In genomic region chr11:30282289-30282631, GRCh38 we compare ENCODE assay signal across 10 cellular contexts. TPM values are rescaled to one million over a fixed set of nuclear protein-coding genes. Genes with fewer than 3 reads are reported as not detected.
DNase-seq lines count a peak whose midpoint lies in the region; ATAC-seq and TF ChIP-seq lines count a peak whose summit lies in the region.
"Had no signal": no experiment of that assay in that cellular context is flagged by ENCODE, and none has a peak within 500 bp of the region (broad histone marks: within the 10 kb centered on the region; RNA-seq: fewer than 3 reads in every experiment).

No MANE protein-coding gene starts in this region.

- H3K9me3 Mint-ChIP-seq in activated CD8-positive, alpha-beta T cell treated with anti-CD3 and anti-CD28 coated beads, Interleukin-2, amount 10 ng/mL, durations not matched to agents 7 days and 5 days (ENCODE audit: insufficient read depth), result no peaks in the 10 kb centered on the region
- no peaks in the 10 kb centered on the region for H3K9me3 Mint-ChIP-seq in osteocyte (ENCODE audit: unreplicated experiment)
- H3K9me3 Mint-ChIP-seq: mesothelial cell of epicardium had no signal

- ATAC-seq in GM19043 (IDR thresholded peaks at IDR 0.05; ENCODE audit: low read depth, unreplicated experiment) (peak; percentile 94), HG02981 (IDR thresholded peaks at IDR 0.05; ENCODE audit: unreplicated experiment) (peak; percentile 61)
- ATAC-seq in activated CD8-positive, alpha-beta T cell treated with anti-CD3 and anti-CD28 coated beads, Interleukin-2, amount 10 ng/mL, durations not matched to agents 7 days and 5 days, result peak; percentile 81

- peaks cover 8% of the 10 kb centered on the region for H3K36me3 Mint-ChIP-seq in activated CD8-positive, alpha-beta T cell treated with anti-CD3 and anti-CD28 coated beads, Interleukin-2, amount 10 ng/mL, durations not matched to agents 7 days and 5 days (ENCODE audit: low read depth)
- no peaks in the 10 kb centered on the region for H3K36me3 Mint-ChIP-seq in osteocyte (ENCODE audit: unreplicated experiment)
- H3K36me3 Mint-ChIP-seq: mesothelial cell of epicardium had no signal

- peak overlapping the region; percentile 92 for H3K27ac Mint-ChIP-seq in activated CD8-positive, alpha-beta T cell treated with anti-CD3 and anti-CD28 coated beads, Interleukin-2, amount 10 ng/mL, durations not matched to agents 7 days and 5 days
- H3K27ac Mint-ChIP-seq in osteocyte (ENCODE audit: unreplicated experiment), result no peak overlapping the region
- H3K27ac Mint-ChIP-seq: mesothelial cell of epicardium had no signal

- CTCF ChIA-PET in activated CD8-positive, alpha-beta T cell treated with anti-CD3 and anti-CD28 coated beads, Interleukin-2, amount 10 ng/mL, durations not matched to agents 7 days and 5 days (lab: Charles Lee), result interaction anchor here (1.0 to 1.4 kb wide), 2 partner anchors 86 to 139 kb away, joined by 3 read pairs; no protein-coding TSS in a partner anchor

- POLR2A ChIA-PET in activated CD8-positive, alpha-beta T cell treated with anti-CD3 and anti-CD28 coated beads, Interleukin-2, amount 10 ng/mL, durations not matched to agents 7 days and 5 days (lab: Charles Lee), result interaction anchor here (1.6 kb wide), 1 partner anchor 40 kb away, joined by 6 read pairs; the partner anchor contains the start of gene ARL14EP

- H3K4me1 Mint-ChIP-seq in activated CD8-positive, alpha-beta T cell treated with anti-CD3 and anti-CD28 coated beads, Interleukin-2, amount 10 ng/mL, durations not matched to agents 7 days and 5 days (ENCODE audit: low read depth), result peaks cover 32% of the 10 kb centered on the region
- peaks cover 8% of the 10 kb centered on the region for H3K4me1 Mint-ChIP-seq in osteocyte (ENCODE audit: unreplicated experiment)
- H3K4me1 Mint-ChIP-seq: mesothelial cell of epicardium had no signal

- DNase-seq in A172 (ENCODE audit: low spot score) (peak; percentile 33), NCI-H446 (lab: John Stamatoyannopoulos, UW) (no peak), foreskin fibroblast (no peak), cerebellar nuclear complex (lab: John Stamatoyannopoulos, UW) (no peak), osteocyte (ENCODE audit: extremely low spot score, unreplicated experiment) (no peak)
- DNase-seq in activated CD8-positive, alpha-beta T cell treated with anti-CD3 and anti-CD28 coated beads, Interleukin-2, amount 10 ng/mL, durations not matched to agents 7 days and 5 days, result peak; percentile 74
- DNase-seq: erythroblast had no signal

- no peak for TF ChIP-seq CTCF in foreskin fibroblast (IDR thresholded peaks at IDR 0.05; ENCODE audit: low read depth, low read length)
- no peak for TF ChIP-seq CTCF in osteocyte (IDR thresholded peaks at IDR 0.05)

- no peak overlapping the region for H3K4me3 ChIP-seq in foreskin fibroblast (ENCODE audit: low read depth in 1 of 2, low read length in 2 of 2)

- peak overlapping the region; percentile 67 for H3K4me3 Mint-ChIP-seq in activated CD8-positive, alpha-beta T cell treated with anti-CD3 and anti-CD28 coated beads, Interleukin-2, amount 10 ng/mL, durations not matched to agents 7 days and 5 days
- H3K4me3 Mint-ChIP-seq in osteocyte (ENCODE audit: unreplicated experiment), result no peak overlapping the region
- H3K4me3 Mint-ChIP-seq: mesothelial cell of epicardium had no signal

- H3K27me3 Mint-ChIP-seq in activated CD8-positive, alpha-beta T cell treated with anti-CD3 and anti-CD28 coated beads, Interleukin-2, amount 10 ng/mL, durations not matched to agents 7 days and 5 days (ENCODE audit: low read depth), result peaks cover 6% of the 10 kb centered on the region
- H3K27me3 Mint-ChIP-seq in osteocyte (ENCODE audit: unreplicated experiment), result peaks cover 7% of the 10 kb centered on the region

RNA-seq across cellular contexts. Expression of gene ARL14EP, which starts 40.6 kb away (rescaled TPM):
- 32.8 and 33.4 TPM in 2 replicates for total RNA-seq in A172 (2014; rRNA removed; shearing (Covaris generic))
- 10 to 100 TPM; 27.3 to 30.9 TPM for total RNA-seq in activated CD8-positive, alpha-beta T cell treated with anti-CD3 and anti-CD28 coated beads, Interleukin-2, amount 10 ng/mL, durations not matched to agents 7 days and 5 days
- total RNA-seq in osteocyte, result 21.6 and 21.7 TPM in 2 replicates

RNA-seq across cellular contexts. Expression of gene FSHB, which starts 51.4 kb away (rescaled TPM):
- total RNA-seq in A172 (2014; rRNA removed; shearing (Covaris generic)), result not detected in 2 replicates
- not detected for total RNA-seq in activated CD8-positive, alpha-beta T cell treated with anti-CD3 and anti-CD28 coated beads, Interleukin-2, amount 10 ng/mL, durations not matched to agents 7 days and 5 days
- not detected in 2 replicates for total RNA-seq in osteocyte
- total RNA-seq: mesothelial cell of epicardium had no signal

Comparison
In these comparisons a context has a peak if more than half of its experiments do, and no peak if none do; other contexts are left out.
1. DNase-seq: peak in A172 (single experiment) and activated CD8-positive, alpha-beta T cell treated with anti-CD3 and anti-CD28 coated beads, Interleukin-2, amount 10 ng/mL, durations not matched to agents 7 days and 5 days (single experiment); none in NCI-H446 (0 of 2), foreskin fibroblast (0 of 2), cerebellar nuclear complex (0 of 2) and osteocyte (single experiment).
2. Peak in every context shown above with its lines, with median percentiles within 50 percentile points of each other: ATAC-seq.